ENCODE assay signal across 20 cellular contexts in genomic region chr3:125389282-125389681, GRCh38.
"Had no signal": no experiment of that assay in that cellular context is flagged by ENCODE, and none has a peak within 500 bp of the region (broad histone marks: within the 10 kb centered on the region; RNA-seq: fewer than 3 reads in every experiment).

No MANE protein-coding gene starts in this region.

- H3K27me3 Mint-ChIP-seq: brain had no signal

- H3K9me3 Mint-ChIP-seq: activated naive CD4-positive, alpha-beta T cell treated with anti-CD3 and anti-CD28 coated beads, Interleukin-2, amount 50 U/mL, for 72 hours; activated T-helper 2 cell treated with anti-CD3 and anti-CD28 coated beads, Interferon-gamma antibody, Interleukin-2, Interleukin-4, amounts not matched to agents 10 μg/mL and 5 μg/mL and 100 μg/mL, durations not matched to agents 14 hours and 24 hours and 36 hours; natural killer cell treated with Interleukin-12 subunit alpha and Interleukin-12 subunit beta and Interleukin-15 and Interleukin-18, amount 100 ng/mL, for 72 hours had no signal

- H3K4me1 ChIP-seq: colonic mucosa, left ventricle myocardium inferior, right atrium auricular region, transverse colon, vagina had no signal

- H3K4me1 Mint-ChIP-seq: brain had no signal

- H3K36me3 ChIP-seq: colonic mucosa, esophagus squamous epithelium, left ventricle myocardium inferior, right atrium auricular region, transverse colon, vagina had no signal

- H3K27ac ChIP-seq: colonic mucosa, esophagus squamous epithelium, left ventricle myocardium inferior, right atrium auricular region, skin epidermis, transverse colon, vagina had no signal

- H3K4me3 Mint-ChIP-seq: brain; natural killer cell treated with Interleukin-12 subunit alpha and Interleukin-12 subunit beta and Interleukin-15 and Interleukin-18, amount 100 ng/mL, for 72 hours had no signal

- H3K27me3 ChIP-seq: colonic mucosa, esophagus squamous epithelium, right atrium auricular region, transverse colon, vagina had no signal

- DNase-seq: activated CD4-positive, alpha-beta T cell treated with anti-CD3 and anti-CD28 coated beads for 48 hours; amygdala; central memory CD4-positive, alpha-beta T cell; colonic mucosa; esophagus squamous epithelium; hypothalamus; kidney; left ventricle myocardium inferior; occipital lobe; stimulated activated CD4-positive, alpha-beta T cell treated with anti-CD3 and anti-CD28 coated beads, Interleukin-15, amount 100 ng/mL, for 24 hours; stimulated activated CD4-positive, alpha-beta T cell treated with anti-CD3 and anti-CD28 coated beads, Interleukin-4, amount 100 ng/mL, for 24 hours; substantia nigra; transverse colon had no signal

- H3K9me3 ChIP-seq: colonic mucosa, esophagus squamous epithelium, left ventricle myocardium inferior, right atrium auricular region, transverse colon, vagina had no signal

- H3K4me3 ChIP-seq: colonic mucosa, esophagus squamous epithelium, left ventricle myocardium inferior, right atrium auricular region, skin epidermis, transverse colon, vagina had no signal

- H3K27ac Mint-ChIP-seq: activated T-helper 2 cell treated with anti-CD3 and anti-CD28 coated beads, Interferon-gamma antibody, Interleukin-2, Interleukin-4, amounts not matched to agents 10 μg/mL and 5 μg/mL and 100 μg/mL, durations not matched to agents 14 hours and 24 hours and 36 hours; brain; natural killer cell treated with Interleukin-12 subunit alpha and Interleukin-12 subunit beta and Interleukin-15 and Interleukin-18, amount 100 ng/mL, for 72 hours had no signal

- H3K36me3 Mint-ChIP-seq: activated naive CD4-positive, alpha-beta T cell treated with anti-CD3 and anti-CD28 coated beads, Interleukin-2, amount 50 U/mL, for 72 hours; brain; natural killer cell treated with Interleukin-12 subunit alpha and Interleukin-12 subunit beta and Interleukin-15 and Interleukin-18, amount 100 ng/mL, for 72 hours had no signal
